In genomic region chr17:58382885-58383248, GRCh38 we compare ENCODE assay signal across 17 cellular contexts. TPM values are rescaled to one million over a fixed set of nuclear protein-coding genes. Genes with fewer than 3 reads are reported as not detected.
DNase-seq lines count a peak whose midpoint lies in the region; ATAC-seq, FAIRE-seq and TF ChIP-seq lines count a peak whose summit lies in the region.
"Had no signal": no experiment of that assay in that cellular context is flagged by ENCODE, and none has a peak within 500 bp of the region (broad histone marks: within the 10 kb centered on the region; RNA-seq: fewer than 3 reads in every experiment).

No MANE protein-coding gene starts in this region.

- H3K27me3 Mint-ChIP-seq in CD4-positive, CD25-positive, alpha-beta regulatory T cell: no peaks in the 10 kb centered on the region
- peaks cover 4% of the 10 kb centered on the region for H3K27me3 Mint-ChIP-seq in nephron (ENCODE audit: low read depth)

- WGBS in GM12878 (ENCODE audit: insufficient coverage, insufficient replicate concordance, low lambda C conversion rate, missing lambda C conversion rate): 93% methylated on average over 1 of the region's 1 CpG
- WGBS in GM23248 (ENCODE audit: low coverage in 1 of 2, low lambda C conversion rate in 2 of 2, missing lambda C conversion rate in 2 of 2), 2 experiments: 36 to 53% methylated on average over 1 of the region's 1 CpG

- CTCF ChIA-PET in GM12878 (lab: Yijun Ruan, JAX): interaction anchor here (0.8 to 3.6 kb wide), 8 partner anchors 12 to 78 kb away, joined by 3 to 17 read pairs (median 4); partner anchors contain the start of gene RNF43

- peaks cover 7% of the 10 kb centered on the region for H3K4me1 ChIP-seq in CD4-positive, CD25-positive, alpha-beta regulatory T cell (ENCODE audit: control insufficient read depth, insufficient read depth, low read length, poor library complexity, severe bottlenecking)
- H3K4me1 ChIP-seq in GM12878 (ENCODE audit: control insufficient read depth, insufficient read depth, low read length) (peaks cover 19% of the 10 kb centered on the region), GM23248 (ENCODE audit: insufficient read depth) (no peaks in the 10 kb centered on the region)

- intact Hi-C loops in GM12878 (cut with micrococcal nuclease; ENCODE audit: unreplicated experiment): loop anchor here (2.0 kb wide), 1 partner anchor 32 kb away; no protein-coding TSS in a partner anchor

- in situ Hi-C loops in GM12878 (cut with MboI): no loop called here
- in situ Hi-C loops in GM23248 (cut with MboI): no loop called here

- peaks cover 4% of the 10 kb centered on the region for H3K36me3 Mint-ChIP-seq in CD4-positive, CD25-positive, alpha-beta regulatory T cell
- no peaks in the 10 kb centered on the region for H3K36me3 Mint-ChIP-seq in nephron (ENCODE audit: low read depth)

- no peak for ATAC-seq in CD4-positive, CD25-positive, alpha-beta regulatory T cell (ENCODE audit: low read depth in 2 of 2)
- ATAC-seq in GM12878 (peak; percentile 8; the same call in 1 of the 3 replicates), GM21825 (IDR thresholded peaks at IDR 0.05; ENCODE audit: unreplicated experiment) (no peak)
- ATAC-seq: Right ventricle myocardium inferior had no signal

- H3K4me2 ChIP-seq in GM12878 (ENCODE audit: control insufficient read depth, insufficient read depth) (peak overlapping the region; percentile 53), GM23248 (ENCODE audit: unreplicated experiment) (no peak overlapping the region)

- H3K9me3 ChIP-seq in CD4-positive, CD25-positive, alpha-beta regulatory T cell (ENCODE audit: control insufficient read depth in 2 of 2, low read length in 2 of 2): no peaks in the 10 kb centered on the region
- no peaks in the 10 kb centered on the region for H3K9me3 ChIP-seq in KOPT-K1 (ENCODE audit: insufficient read depth, low read length, poor library complexity, severe bottlenecking)
- no peaks in the 10 kb centered on the region for H3K9me3 ChIP-seq in GM12878 (replicated peaks; ENCODE audit: control insufficient read depth, insufficient read depth, low read length)
- no peaks in the 10 kb centered on the region for H3K9me3 ChIP-seq in GM23248 (ENCODE audit: low read depth)
- H3K9me3 ChIP-seq: esophagus muscularis mucosa had no signal

- no peak for FAIRE-seq in GM12878 (lab: Jason Lieb, UNC)

- no peak overlapping the region for H3K27ac ChIP-seq in CD4-positive, CD25-positive, alpha-beta regulatory T cell (ENCODE audit: insufficient read depth, low read length, poor library complexity, severe bottlenecking)
- H3K27ac ChIP-seq in KOPT-K1 (ENCODE audit: low read depth, low read length, poor library complexity, severe bottlenecking): peak overlapping the region; percentile 72
- peak overlapping the region; percentile 42; the same call in 1 of the 2 replicates for H3K27ac ChIP-seq in GM12878 (ENCODE audit: control insufficient read depth, insufficient read depth)
- H3K27ac ChIP-seq in GM23248: no peak overlapping the region
- H3K27ac ChIP-seq: esophagus muscularis mucosa had no signal

- H3K79me2 ChIP-seq in GM12878 (ENCODE audit: control insufficient read depth, insufficient read depth, low read length): peaks cover 4% of the 10 kb centered on the region
- no peaks in the 10 kb centered on the region for H3K79me2 ChIP-seq in GM23248 (ENCODE audit: insufficient read depth)

- peaks cover 11 to 37% (median 29%) of the 10 kb centered on the region in 4 donors for H3K4me1 Mint-ChIP-seq in CD4-positive, CD25-positive, alpha-beta regulatory T cell
- H3K4me1 Mint-ChIP-seq in nephron: peaks cover 44% of the 10 kb centered on the region

- H3K36me3 ChIP-seq in CD4-positive, CD25-positive, alpha-beta regulatory T cell (ENCODE audit: control insufficient read depth, insufficient read depth, low read length): no peaks in the 10 kb centered on the region
- H3K36me3 ChIP-seq in KOPT-K1 (ENCODE audit: insufficient read depth, low read length) (no peaks in the 10 kb centered on the region), GM12878 (ENCODE audit: control insufficient read depth in 2 of 2, insufficient read depth in 2 of 2, low read length in 1 of 2) (no peaks in the 10 kb centered on the region; a peak in 2 of 4 replicates), GM23248 (ENCODE audit: low read depth) (no peaks in the 10 kb centered on the region)
- H3K36me3 ChIP-seq: esophagus muscularis mucosa had no signal

- TF ChIP-seq EP300 in GM12878 (IDR thresholded peaks at IDR 0.05; ENCODE audit: borderline replicate concordance in 1 of 2, control insufficient read depth in 1 of 2, low read depth in 2 of 2, low read length in 2 of 2): no peak

- H3K4me3 ChIP-seq in CD4-positive, CD25-positive, alpha-beta regulatory T cell (ENCODE audit: low read depth, low read length): no peak overlapping the region
- H3K4me3 ChIP-seq in GM12878: no peak overlapping the region; the same call in 1 of the 2 replicates
- no peak overlapping the region for H3K4me3 ChIP-seq in GM23248
- H3K4me3 ChIP-seq: esophagus muscularis mucosa, skin epidermis had no signal

- SMC1A ChIA-PET in GM12878 (lab: Charles Lee; ENCODE audit: uncharacterized antibody, unreplicated experiment): interaction anchor here (0.6 to 7.5 kb wide), 16 partner anchors 11 to 621 kb away, joined by 3 to 74 read pairs (median 4); partner anchors contain the start of gene RNF43

- H3K4me3 Mint-ChIP-seq in CD4-positive, CD25-positive, alpha-beta regulatory T cell: no peak overlapping the region
- H3K4me3 Mint-ChIP-seq in nephron: no peak overlapping the region

- no peak for DNase-seq in CD4-positive, CD25-positive, alpha-beta regulatory T cell
- DNase-seq in GM12878 (ENCODE audit: low read depth, low spot score): no peak
- no peak for DNase-seq in GM23248
- no peak for DNase-seq in cerebellum (ENCODE audit: low spot score)
- DNase-seq: dermis blood vessel endothelial cell; islet precursor cell; NCI-H1105; NCI-H2227 treated with DMSO at 0.1 percent for 48 hours; stimulated activated naive CD4-positive, alpha-beta T cell treated with Interleukin-2 at 50 U/mL for 16 hours had no signal

- H4K20me1 ChIP-seq in GM12878 (ENCODE audit: control insufficient read depth, insufficient read depth) (no peaks in the 10 kb centered on the region), GM23248 (ENCODE audit: insufficient read depth) (no peaks in the 10 kb centered on the region)

- RAD21 ChIA-PET in GM12878 (lab: Charles Lee; ENCODE audit: unreplicated experiment): interaction anchor here (1.0 to 8.4 kb wide), 3 partner anchors 19 to 32 kb away, joined by 3 to 70 read pairs (median 4); partner anchors contain the start of gene RNF43

- TF ChIP-seq CTCF in GM12878 (IDR thresholded peaks at IDR 0.05 in 2 of 3, conservative IDR thresholded peaks at IDR 0.05 in 1 of 3; ENCODE audit: control insufficient read depth in 2 of 3, extremely low read depth in 1 of 3, insufficient read depth in 1 of 3, low read depth in 3 of 3, low read length in 3 of 3) (no peak), nephron (IDR thresholded peaks at IDR 0.05; ENCODE audit: unreplicated experiment in 3 of 3) (no peak)

- no peaks in the 10 kb centered on the region for H3K9me3 Mint-ChIP-seq in CD4-positive, CD25-positive, alpha-beta regulatory T cell
- H3K9me3 Mint-ChIP-seq in nephron: no peaks in the 10 kb centered on the region

- POLR2A ChIA-PET in GM12878 (lab: Charles Lee): interaction anchor here (1.2 to 5.9 kb wide), 7 partner anchors 9 to 45 kb away, joined by 3 to 29 read pairs (median 5); partner anchors contain the start of genes RNF43 and SUPT4H1

- no peaks in the 10 kb centered on the region for H3F3A ChIP-seq in GM23248 (ENCODE audit: insufficient read depth)

- TF ChIP-seq POLR2A in GM12878 (IDR thresholded peaks at IDR 0.05; ENCODE audit: low read depth, low read length): no peak

- BruUV-seq in GM12878 (replicated peaks; lab: Mats Ljungman, UMichigan): no TSS peak

- no peaks in the 10 kb centered on the region for H3K27me3 ChIP-seq in CD4-positive, CD25-positive, alpha-beta regulatory T cell (ENCODE audit: control insufficient read depth, insufficient read depth, low read length)
- H3K27me3 ChIP-seq in GM12878 (replicated peaks in 1 of 2; ENCODE audit: control insufficient read depth in 2 of 2, insufficient read depth in 2 of 2, low read length in 1 of 2) (no peaks in the 10 kb centered on the region), GM23248 (replicated peaks; ENCODE audit: insufficient read depth) (peaks cover 11% of the 10 kb centered on the region)

- H3K27ac Mint-ChIP-seq in CD4-positive, CD25-positive, alpha-beta regulatory T cell: peak overlapping the region; percentile 67 to 92 (median 74)
- peak overlapping the region; percentile 82 to 88 (median 85) for H3K27ac Mint-ChIP-seq in nephron

- TF ChIP-seq RAD21 in GM12878 (IDR thresholded peaks at IDR 0.05; ENCODE audit: insufficient read depth, low read depth, low read length): no peak

- H3K9ac ChIP-seq in GM12878 (ENCODE audit: control insufficient read depth, insufficient read depth, low read length) (no peak overlapping the region), GM23248 (no peak overlapping the region)

- H2AFZ ChIP-seq in GM12878 (ENCODE audit: control insufficient read depth, low read depth, low read length) (peak overlapping the region; percentile 65), GM23248 (no peak overlapping the region)

- no peaks in the 10 kb centered on the region for H3K9me2 ChIP-seq in GM23248 (ENCODE audit: insufficient read depth)

RNA-seq across cellular contexts. Expression of gene SUPT4H1, which starts 30.9 kb away (rescaled TPM):
- total RNA-seq in CD4-positive, CD25-positive, alpha-beta regulatory T cell: 52.6 TPM
- polyA plus RNA-seq in CD4-positive, CD25-positive, alpha-beta regulatory T cell: 100 to 1,000 TPM; 123 to 177 (median 136) TPM
- 8.8 and 9.5 TPM in 2 replicates for total RNA-seq in GM12878 (2013; cell fraction: nucleolus; rRNA removed)
- total RNA-seq in GM12878 (2014; rRNA removed) (87.9 and 92.8 TPM in 2 replicates), GM12878 (2014; rRNA removed; fragmentation: Illumina TruSeq; extraction: Trizol) (70.4 and 83.8 TPM in 2 replicates), GM12878 (2021) (87.0 and 93.2 TPM in 2 replicates), cerebellum (26.7 TPM)
- polyA plus RNA-seq in GM12878 (2011; ENCODE audit: low read depth): 90.2 TPM
- polyA plus RNA-seq in GM12878 (2011; rRNA removed) (230 and 240 TPM in 2 replicates), GM12878 (2014; fragmentation: Illumina TruSeq; extraction: Trizol) (98.9 and 112 TPM in 2 replicates), GM12878 (2014; fragmentation: Nextera tagmentation; extraction: Ambion mirVana) (100 to 1,000 TPM; 148 to 293 TPM), GM12878 (2014; rRNA removed) (94.9 and 102 TPM in 2 replicates), GM12878 (2016; fragmentation: Nextera tagmentation; extraction: Ambion mirVana) (100 to 1,000 TPM; 143 to 159 TPM), GM23248 (2016; fragmentation: Nextera tagmentation; extraction: Ambion mirVana) (88.7 and 92.1 TPM in 2 replicates)
- 105 and 107 TPM in 2 replicates for polyA plus RNA-seq in GM12878 (2011; cell fraction: cytosol; rRNA removed)
- 61.5 and 64.9 TPM in 2 replicates for polyA plus RNA-seq in GM12878 (2011; cell fraction: nucleus; rRNA removed)
- 88.7 and 95.3 TPM in 2 replicates for polyA plus RNA-seq in GM12878 (2012)
- 60.9 and 80.0 TPM in 2 replicates for polyA minus RNA-seq in GM12878 (2011; rRNA and poly(A)+ RNA removed)
- 11.5 and 19.8 TPM in 2 replicates for polyA minus RNA-seq in GM12878 (2011; cell fraction: cytosol; rRNA and poly(A)+ RNA removed)
- polyA minus RNA-seq in GM12878 (2011; cell fraction: nucleus; rRNA and poly(A)+ RNA removed): 5.6 and 14.2 TPM in 2 replicates
- 48.7 and 57.1 TPM in 2 replicates for total RNA-seq in GM23248 (2014; rRNA removed; shearing (Covaris generic))

RNA-seq across cellular contexts. Expression of gene RNF43, which starts 34.5 kb away (rescaled TPM):
- 3.3 TPM for total RNA-seq in CD4-positive, CD25-positive, alpha-beta regulatory T cell
- polyA plus RNA-seq in CD4-positive, CD25-positive, alpha-beta regulatory T cell: under 1 TPM in 3 of 4 donors, not detected in 1; 0.23 to 0.90 (median 0.65) TPM
- 64.7 and 95.6 TPM in 2 replicates for total RNA-seq in GM12878 (2013; cell fraction: nucleolus; rRNA removed)
- total RNA-seq in GM12878 (2014; rRNA removed): 5.3 and 7.2 TPM in 2 replicates
- total RNA-seq in GM12878 (2014; rRNA removed; fragmentation: Illumina TruSeq; extraction: Trizol): 4.4 and 4.5 TPM in 2 replicates
- 6.8 and 8.2 TPM in 2 replicates for total RNA-seq in GM12878 (2021)
- polyA plus RNA-seq in GM12878 (2011; ENCODE audit: low read depth): 0.51 TPM
- polyA plus RNA-seq in GM12878 (2011; rRNA removed): 16.7 and 20.8 TPM in 2 replicates
- polyA plus RNA-seq in GM12878 (2011; cell fraction: cytosol; rRNA removed): 11.2 and 14.7 TPM in 2 replicates
- polyA plus RNA-seq in GM12878 (2011; cell fraction: nucleus; rRNA removed): 36.9 and 40.7 TPM in 2 replicates
- 1.1 and 1.5 TPM in 2 replicates for polyA plus RNA-seq in GM12878 (2012)
- 6.6 and 6.7 TPM in 2 replicates for polyA plus RNA-seq in GM12878 (2014; fragmentation: Illumina TruSeq; extraction: Trizol)
- polyA plus RNA-seq in GM12878 (2014; fragmentation: Nextera tagmentation; extraction: Ambion mirVana): 1 to 10 TPM; 1.2 to 1.3 TPM
- 5.8 and 5.9 TPM in 2 replicates for polyA plus RNA-seq in GM12878 (2014; rRNA removed)
- polyA plus RNA-seq in GM12878 (2016; fragmentation: Nextera tagmentation; extraction: Ambion mirVana): 1 to 10 TPM; 4.4 to 5.1 TPM
- polyA minus RNA-seq in GM12878 (2011; rRNA and poly(A)+ RNA removed): 24.1 and 28.7 TPM in 2 replicates
- polyA minus RNA-seq in GM12878 (2011; cell fraction: cytosol; rRNA and poly(A)+ RNA removed): 3.8 and 4.9 TPM in 2 replicates
- 16.9 and 28.5 TPM in 2 replicates for polyA minus RNA-seq in GM12878 (2011; cell fraction: nucleus; rRNA and poly(A)+ RNA removed)
- under 0.01 TPM in 1 of 2 replicates, not detected in the other for total RNA-seq in GM23248 (2014; rRNA removed; shearing (Covaris generic))
- 0.23 TPM in 1 of 2 replicates, not detected in the other for polyA plus RNA-seq in GM23248 (2016; fragmentation: Nextera tagmentation; extraction: Ambion mirVana)
- 6.7 TPM for total RNA-seq in cerebellum
- total RNA-seq: dermis blood vessel endothelial cell, mesenteric fat pad had no signal
- polyA plus RNA-seq: BJ had no signal

RNA-seq across cellular contexts. Expression of gene TSPOAP1, which starts 54.3 kb away (rescaled TPM):
- total RNA-seq in CD4-positive, CD25-positive, alpha-beta regulatory T cell: 47.4 TPM
- 1 to 10 TPM in 2 of 4 donors, under 1 TPM in 2; 0.73 to 1.6 (median 0.92) TPM for polyA plus RNA-seq in CD4-positive, CD25-positive, alpha-beta regulatory T cell
- 52.4 and 53.8 TPM in 2 replicates for total RNA-seq in GM12878 (2013; cell fraction: nucleolus; rRNA removed)
- total RNA-seq in GM12878 (2014; rRNA removed): 5.6 and 5.7 TPM in 2 replicates
- 2.8 and 3.6 TPM in 2 replicates for total RNA-seq in GM12878 (2014; rRNA removed; fragmentation: Illumina TruSeq; extraction: Trizol)
- total RNA-seq in GM12878 (2021): 6.5 and 8.8 TPM in 2 replicates
- polyA plus RNA-seq in GM12878 (2011; ENCODE audit: low read depth): 5.7 TPM
- polyA plus RNA-seq in GM12878 (2011; rRNA removed): 11.6 and 16.4 TPM in 2 replicates
- polyA plus RNA-seq in GM12878 (2011; cell fraction: cytosol; rRNA removed): 12.2 and 16.5 TPM in 2 replicates
- 164 and 168 TPM in 2 replicates for polyA plus RNA-seq in GM12878 (2011; cell fraction: nucleus; rRNA removed)
- polyA plus RNA-seq in GM12878 (2012): 9.8 and 14.2 TPM in 2 replicates
- polyA plus RNA-seq in GM12878 (2014; fragmentation: Illumina TruSeq; extraction: Trizol): 1.2 and 4.2 TPM in 2 replicates
- under 1 TPM in 1 of 2 experiments, not detected in 1; 0.58 TPM for polyA plus RNA-seq in GM12878 (2014; fragmentation: Nextera tagmentation; extraction: Ambion mirVana)
- polyA plus RNA-seq in GM12878 (2014; rRNA removed): 8.5 and 10.9 TPM in 2 replicates
- polyA plus RNA-seq in GM12878 (2016; fragmentation: Nextera tagmentation; extraction: Ambion mirVana): 1 to 10 TPM; 2.2 to 3.2 TPM
- 7.2 and 17.1 TPM in 2 replicates for polyA minus RNA-seq in GM12878 (2011; rRNA and poly(A)+ RNA removed)
- polyA minus RNA-seq in GM12878 (2011; cell fraction: cytosol; rRNA and poly(A)+ RNA removed): 6.4 and 6.7 TPM in 2 replicates
- polyA minus RNA-seq in GM12878 (2011; cell fraction: nucleus; rRNA and poly(A)+ RNA removed): 16.2 and 33.3 TPM in 2 replicates
- under 0.01 and 0.76 TPM in 2 replicates for total RNA-seq in GM23248 (2014; rRNA removed; shearing (Covaris generic))
- 0.63 and 1.0 TPM in 2 replicates for polyA plus RNA-seq in GM23248 (2016; fragmentation: Nextera tagmentation; extraction: Ambion mirVana)
- 54.2 TPM for total RNA-seq in cerebellum

Comparison
In these comparisons a context has a peak if more than half of its experiments do, and no peak if none do; other contexts are left out.
1. H3K27ac ChIP-seq: peak in KOPT-K1 (single experiment) and GM12878 (single experiment); none in CD4-positive, CD25-positive, alpha-beta regulatory T cell (single experiment) and GM23248 (single experiment).